ENCODE assay signal across 14 cellular contexts in the genomic region with DNA sequence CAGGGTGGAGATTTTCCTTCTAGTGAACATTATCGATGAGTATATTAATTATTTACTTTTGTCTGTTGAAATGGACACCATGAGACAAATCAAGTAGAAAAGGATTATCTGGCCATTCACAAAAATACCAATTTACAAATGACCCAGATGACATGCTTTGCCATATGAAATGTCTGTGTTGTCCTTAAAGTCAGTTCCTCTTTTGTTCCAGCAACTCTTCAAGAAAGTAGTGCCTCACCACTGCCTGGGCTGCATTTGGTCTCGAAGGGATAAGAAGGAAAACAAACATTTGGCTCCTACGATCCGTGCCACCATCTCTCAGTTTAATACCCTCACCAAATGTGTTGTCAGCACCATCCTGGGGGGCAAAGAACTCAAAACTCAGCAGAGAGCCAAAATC.
"Had no signal": no experiment of that assay in that cellular context is flagged by ENCODE, and none has a peak within 500 bp of the region (broad histone marks: within the 10 kb centered on the region; RNA-seq: fewer than 3 reads in every experiment).

No MANE protein-coding gene starts in this region.

- H3K4me3 ChIP-seq: body of pancreas, neural progenitor cell, tibial artery had no signal

- H3K36me3 ChIP-seq: neural progenitor cell had no signal

- H3K27me3 Mint-ChIP-seq: activated CD4-positive, alpha-beta T cell treated with anti-CD3 and anti-CD28 coated beads, Interleukin-2, amount 10 ng/mL, durations not matched to agents 7 days and 5 days had no signal

- H3K9ac ChIP-seq: neural progenitor cell, parathyroid adenoma had no signal

- H3K4me2 ChIP-seq: neural progenitor cell had no signal

- ATAC-seq: activated naive CD4-positive, alpha-beta T cell treated with anti-CD3 and anti-CD28 coated beads, Interleukin-2, amount 50 U/mL, for 72 hours; body of pancreas had no signal

- H3K27me3 ChIP-seq: body of pancreas, neural progenitor cell, tibial artery had no signal

- DNase-seq: activated B cell treated with CpG ODN at 0.5 μM for 24 hours; activated CD4-positive, alpha-beta T cell treated with anti-CD3 and anti-CD28 coated beads, Interleukin-2, amount 10 ng/mL, durations not matched to agents 7 days and 5 days; activated effector memory CD4-positive, alpha-beta T cell treated with Interleukin-2 at 50 U/mL for 16 hours; activated T-cell treated with anti-CD3 and anti-CD28 coated beads for 4 hours; amniotic stem cell; body of pancreas; endodermal cell; hippocampal formation; stimulated activated CD4-positive, alpha-beta T cell treated with anti-CD3 and anti-CD28 coated beads, Interleukin-15, amount 100 ng/mL, for 24 hours; stimulated activated CD4-positive, alpha-beta T cell treated with anti-CD3 and anti-CD28 coated beads, Interleukin-4, amount 100 ng/mL, for 24 hours; tibial artery had no signal

- H3K4me3 Mint-ChIP-seq: activated B cell treated with CpG ODN at 0.5 μM for 24 hours; activated CD4-positive, alpha-beta T cell treated with anti-CD3 and anti-CD28 coated beads, Interleukin-2, amount 10 ng/mL, durations not matched to agents 7 days and 5 days; endodermal cell; neural progenitor cell had no signal

- H3K9me3 ChIP-seq: body of pancreas, tibial artery had no signal

- H3K27ac ChIP-seq: neural progenitor cell, parathyroid adenoma, tibial artery had no signal

- H3K79me2 ChIP-seq: parathyroid adenoma had no signal

- H3K9me3 Mint-ChIP-seq: activated B cell treated with CpG ODN at 0.5 μM for 24 hours; activated CD4-positive, alpha-beta T cell treated with anti-CD3 and anti-CD28 coated beads, Interleukin-2, amount 10 ng/mL, durations not matched to agents 7 days and 5 days; endodermal cell; neural progenitor cell had no signal

- H3K27ac Mint-ChIP-seq: activated B cell treated with CpG ODN at 0.5 μM for 24 hours; activated CD4-positive, alpha-beta T cell treated with anti-CD3 and anti-CD28 coated beads, Interleukin-2, amount 10 ng/mL, durations not matched to agents 7 days and 5 days; activated naive CD4-positive, alpha-beta T cell treated with anti-CD3 and anti-CD28 coated beads, Interleukin-2, amount 50 U/mL, for 72 hours; endodermal cell; neural progenitor cell had no signal

- H3K4me1 ChIP-seq: parathyroid adenoma had no signal

- H2AFZ ChIP-seq: neural progenitor cell, parathyroid adenoma had no signal
